ENCODE assay signal across 8 cellular contexts in genomic region chr2:169572821-169573159, GRCh38. TPM values are rescaled to one million over a fixed set of nuclear protein-coding genes. Genes with fewer than 3 reads are reported as not detected.
DNase-seq lines count a peak whose midpoint lies in the region; ATAC-seq, FAIRE-seq and TF ChIP-seq lines count a peak whose summit lies in the region.

No MANE protein-coding gene starts in this region.

- no TSS peak for BruUV-seq in mammary epithelial cell (replicated peaks; lab: Mats Ljungman, UMichigan)

- H3K4me3 ChIP-seq in right atrium auricular region (peak overlapping the region; percentile 59 to 67), mammary epithelial cell (replicated peaks in 1 of 3; ENCODE audit: insufficient read depth in 1 of 3, low read depth in 2 of 3, low read length in 3 of 3) (peak overlapping the region; percentile 68 to 81 (median 77)), mucosa of descending colon (peak overlapping the region; percentile 57)

- in situ Hi-C loops in mammary epithelial cell (cut with MboI; ENCODE audit: low sequenced_read_pairs in 2 of 2): no loop called here

- TF ChIP-seq CTCF in right atrium auricular region (IDR thresholded peaks at IDR 0.05) (no peak), mammary epithelial cell (conservative IDR thresholded peaks at IDR 0.05 in 1 of 2, IDR thresholded peaks at IDR 0.05 in 1 of 2; ENCODE audit: extremely low read depth in 1 of 2, insufficient read depth in 1 of 2, low read depth in 1 of 2, low read length in 2 of 2) (no peak), mucosa of descending colon (IDR thresholded peaks at IDR 0.05) (no peak), GM10266 (IDR thresholded peaks at IDR 0.05; ENCODE audit: control insufficient read depth, insufficient read depth, low read depth, missing control alignments) (no peak)

- no peak overlapping the region for H3K27ac ChIP-seq in right atrium auricular region
- peak overlapping the region; percentile 41 for H3K27ac ChIP-seq in mammary epithelial cell (ENCODE audit: insufficient read depth, low read depth, low read length)

- H3K27me3 ChIP-seq in right atrium auricular region (no peaks in the 10 kb centered on the region), mammary epithelial cell (ENCODE audit: insufficient read depth, low read length) (no peaks in the 10 kb centered on the region)

- no peak for DNase-seq in right atrium auricular region (ENCODE audit: low spot score)
- DNase-seq in Right ventricle myocardium superior: no peak
- no peak for DNase-seq in mammary epithelial cell
- no peak for DNase-seq in mucosa of descending colon
- no peak for DNase-seq in HTR-8/SVneo (ENCODE audit: insufficient read length, low spot score)
- no peak for DNase-seq in GM10266 (ENCODE audit: extremely low spot score)
- no peak for DNase-seq in CD1c-positive myeloid dendritic cell (ENCODE audit: extremely low spot score)

- no peak for FAIRE-seq in HTR-8/SVneo (lab: Jason Lieb, UNC)

- H3K4me2 ChIP-seq in mammary epithelial cell (ENCODE audit: insufficient read depth, low read depth, low read length): peak overlapping the region; percentile 97

- CTCF ChIA-PET in mammary epithelial cell (lab: Charles Lee; ENCODE audit: low non-redundant PET): no interaction called here

- 19% methylated on average over 2 of the region's 2 CpGs for WGBS in mammary epithelial cell (ENCODE audit: low coverage, missing lambda C conversion rate)

- intact Hi-C loops in Right ventricle myocardium superior (cut with DNase I) (no loop called here), mammary epithelial cell (cut with micrococcal nuclease) (no loop called here), mucosa of descending colon (cut with DNase I, micrococcal nuclease) (no loop called here)

- H3K4me1 ChIP-seq in right atrium auricular region (no peaks in the 10 kb centered on the region), mammary epithelial cell (ENCODE audit: insufficient read depth, low read length) (no peaks in the 10 kb centered on the region), mucosa of descending colon (ENCODE audit: low read depth) (peaks cover 24% of the 10 kb centered on the region)

- dilution Hi-C loops in mammary epithelial cell (cut with HindIII; ENCODE audit: low sequenced_read_pairs): no loop called here

- peaks cover 48% of the 10 kb centered on the region for H3K79me2 ChIP-seq in mammary epithelial cell (ENCODE audit: insufficient read depth, low read length)

- ATAC-seq in Right ventricle myocardium superior (ENCODE audit: poor library complexity) (no peak), mucosa of descending colon (no peak), GM21360 (IDR thresholded peaks at IDR 0.05; ENCODE audit: unreplicated experiment) (no peak)

- no peaks in the 10 kb centered on the region for H3K36me3 ChIP-seq in right atrium auricular region
- H3K36me3 ChIP-seq in mammary epithelial cell (ENCODE audit: insufficient read depth, low read length): peaks cover 3% of the 10 kb centered on the region
- H3K36me3 ChIP-seq in mucosa of descending colon (ENCODE audit: low read depth): no peaks in the 10 kb centered on the region

- H3K9me3 ChIP-seq in right atrium auricular region: no peaks in the 10 kb centered on the region
- H3K9me3 ChIP-seq in mammary epithelial cell (replicated peaks; ENCODE audit: insufficient read depth, low read length): no peaks in the 10 kb centered on the region
- no peaks in the 10 kb centered on the region for H3K9me3 ChIP-seq in mucosa of descending colon

- peak overlapping the region; percentile 83 for H3K9ac ChIP-seq in mammary epithelial cell (ENCODE audit: insufficient read depth, low read length)

- H2AFZ ChIP-seq in mammary epithelial cell (ENCODE audit: low read depth, low read length): peak overlapping the region; percentile 92

- H4K20me1 ChIP-seq in mammary epithelial cell (ENCODE audit: insufficient read depth, low read length): no peaks in the 10 kb centered on the region

RNA-seq across cellular contexts. Expression of gene FASTKD1, which starts 0.9 kb away (rescaled TPM):
- total RNA-seq in right atrium auricular region (10 to 100 TPM; 22.6 to 26.7 TPM), Right ventricle myocardium superior (111 TPM), mammary epithelial cell (10 to 100 TPM; 27.2 to 31.1 TPM), mucosa of descending colon (10 to 100 TPM; 44.4 to 70.5 (median 58.6) TPM)
- polyA plus RNA-seq in mammary epithelial cell: 12.8 TPM
- 16.3 TPM for polyA minus RNA-seq in mammary epithelial cell

RNA-seq across cellular contexts. Expression of gene PPIG, which starts 11.4 kb away (rescaled TPM):
- total RNA-seq in right atrium auricular region (10 to 100 TPM; 23.5 to 28.4 TPM), Right ventricle myocardium superior (35.5 TPM), mammary epithelial cell (10 to 100 TPM; 22.8 to 49.6 TPM), mucosa of descending colon (10 to 100 TPM; 45.8 to 66.9 (median 49.2) TPM)
- polyA plus RNA-seq in mammary epithelial cell: 29.3 TPM
- 40.7 TPM for polyA minus RNA-seq in mammary epithelial cell
